In genomic region chr15:73047882-73048281, GRCh38 we compare ENCODE assay signal across 7 cellular contexts.
"Had no signal": no experiment of that assay in that cellular context is flagged by ENCODE, and none has a peak within 500 bp of the region (broad histone marks: within the 10 kb centered on the region; RNA-seq: fewer than 3 reads in every experiment).

No MANE protein-coding gene starts in this region.

- ATAC-seq: HepG2, K562 had no signal

- H3K4me3 ChIP-seq: K562 had no signal

- FAIRE-seq: HepG2, K562 had no signal

- H3K4me3 Mint-ChIP-seq: IgD-negative memory B cell had no signal

- H3K36me3 Mint-ChIP-seq: IgD-negative memory B cell had no signal

- H3K27ac Mint-ChIP-seq: IgD-negative memory B cell had no signal

- DNase-seq: IMR-90, KBM-7, KG1 had no signal

- H3K9me3 Mint-ChIP-seq: IgD-negative memory B cell had no signal

- H3K27ac ChIP-seq: HL-60 had no signal
